ENCODE assay signal across 20 cellular contexts in genomic region chr3:30578986-30579579, GRCh38. TPM values are rescaled to one million over a fixed set of nuclear protein-coding genes. Genes with fewer than 3 reads are reported as not detected.
DNase-seq lines count a peak whose midpoint lies in the region; ATAC-seq and TF ChIP-seq lines count a peak whose summit lies in the region.
"Had no signal": no experiment of that assay in that cellular context is flagged by ENCODE, and none has a peak within 500 bp of the region (broad histone marks: within the 10 kb centered on the region; RNA-seq: fewer than 3 reads in every experiment).

No MANE protein-coding gene starts in this region.

- no peak for ATAC-seq in PC-3
- ATAC-seq: activated CD4-positive, alpha-beta T cell treated with anti-CD3 and anti-CD28 coated beads for 36 hours had no signal

- no peaks in the 10 kb centered on the region for H3K79me2 ChIP-seq in PC-3 (ENCODE audit: low read length)

- H3K4me2 ChIP-seq in PC-3 (ENCODE audit: low read length) = no peak overlapping the region
- H3K4me2 ChIP-seq: PC-9 had no signal

- BruUV-seq in Caco-2 (replicated peaks; lab: Mats Ljungman, UMichigan) (no TSS peak), PC-3 (replicated peaks; lab: Mats Ljungman, UMichigan) (no TSS peak)

- H3K27ac ChIP-seq in PC-3 (ENCODE audit: low read length) = peak overlapping the region; percentile 83
- H3K27ac ChIP-seq: PC-9, SK-N-MC, upper lobe of right lung had no signal

- intact Hi-C loops in Caco-2 (cut with micrococcal nuclease; ENCODE audit: unreplicated experiment) (no loop called here), PC-3 (cut with micrococcal nuclease) (loop anchor here (1.0 to 2.0 kb wide), 6 partner anchors 18 to 110 kb away; partner anchors contain the start of gene TGFBR2)

- H3K4me1 ChIP-seq in Caco-2 (peaks cover 60% of the 10 kb centered on the region), PC-3 (ENCODE audit: insufficient read depth, low read length) (peaks cover 22% of the 10 kb centered on the region)
- H3K4me1 ChIP-seq: upper lobe of right lung had no signal

- H3K27me3 ChIP-seq in Caco-2 (replicated peaks; ENCODE audit: control insufficient read depth, insufficient read depth, low read length) (no peaks in the 10 kb centered on the region), PC-3 (ENCODE audit: low read length) (no peaks in the 10 kb centered on the region)
- H3K27me3 ChIP-seq: upper lobe of right lung had no signal

- H3K27me3 Mint-ChIP-seq in Caco-2 (ENCODE audit: insufficient read depth, unreplicated experiment) (no peaks in the 10 kb centered on the region), progenitor cell of endocrine pancreas (no peaks in the 10 kb centered on the region), nephron progenitor cell (ENCODE audit: low read depth, poor library complexity) (peaks cover 7% of the 10 kb centered on the region)
- H3K27me3 Mint-ChIP-seq in activated CD4-positive, alpha-beta memory T cell treated with anti-CD3 and anti-CD28 coated beads, Interleukin-2, amount 10 ng/mL, durations not matched to agents 7 days and 5 days = no peaks in the 10 kb centered on the region
- H3K27me3 Mint-ChIP-seq: activated CD4-positive, alpha-beta T cell treated with anti-CD3 and anti-CD28 coated beads for 36 hours; naive thymus-derived CD4-positive, alpha-beta T cell had no signal

- no peaks in the 10 kb centered on the region for H3K9me2 ChIP-seq in PC-3 (replicated peaks; ENCODE audit: low read length)

- no peak for TF ChIP-seq CTCF in Caco-2 (IDR thresholded peaks at IDR 0.05; ENCODE audit: insufficient read depth in 1 of 2, low read depth in 1 of 2, low read length in 1 of 2, severe bottlenecking in 1 of 2, unreplicated experiment in 1 of 2)
- TF ChIP-seq CTCF in PC-3 (conservative IDR thresholded peaks at IDR 0.05; ENCODE audit: low read depth, low read length) = no peak
- TF ChIP-seq CTCF in fibroblast of villous mesenchyme (IDR thresholded peaks at IDR 0.05; ENCODE audit: insufficient read depth, low read depth, low read length) = no peak
- no peak for TF ChIP-seq CTCF in progenitor cell of endocrine pancreas (IDR thresholded peaks at IDR 0.05; ENCODE audit: unreplicated experiment)
- no peak for TF ChIP-seq CTCF in nephron progenitor cell (IDR thresholded peaks at IDR 0.05)

- H3K4me3 Mint-ChIP-seq in Caco-2 (ENCODE audit: unreplicated experiment) (peak overlapping the region; percentile 47), progenitor cell of endocrine pancreas (ENCODE audit: low read depth) (no peak overlapping the region), nephron progenitor cell (no peak overlapping the region)
- no peak overlapping the region for H3K4me3 Mint-ChIP-seq in activated CD4-positive, alpha-beta memory T cell treated with anti-CD3 and anti-CD28 coated beads, Interleukin-2, amount 10 ng/mL, durations not matched to agents 7 days and 5 days
- H3K4me3 Mint-ChIP-seq: activated CD4-positive, alpha-beta T cell treated with anti-CD3 and anti-CD28 coated beads for 36 hours; naive thymus-derived CD4-positive, alpha-beta T cell had no signal

- no peak for DNase-seq in Caco-2
- DNase-seq in PC-3 = peak; percentile 41
- DNase-seq in fibroblast of villous mesenchyme (ENCODE audit: low read depth) = peak; percentile 51
- no peak for DNase-seq in progenitor cell of endocrine pancreas (ENCODE audit: low spot score, unreplicated experiment)
- DNase-seq in nephron progenitor cell = no peak
- DNase-seq in NCI-H1930 (lab: John Stamatoyannopoulos, UW) = no peak
- DNase-seq in C1 segment of cervical spinal cord (lab: John Stamatoyannopoulos, UW) = no peak
- no peak for DNase-seq in activated CD4-positive, alpha-beta memory T cell treated with anti-CD3 and anti-CD28 coated beads, Interleukin-2, amount 10 ng/mL, durations not matched to agents 7 days and 5 days
- DNase-seq: activated CD4-positive, alpha-beta T cell treated with anti-CD3 and anti-CD28 coated beads for 36 hours; activated CD8-positive, alpha-beta memory T cell treated with anti-CD3 and anti-CD28 coated beads, Interleukin-2, amount 50 U/mL, for 4 hours; activated gamma-delta T cell; naive thymus-derived CD4-positive, alpha-beta T cell; NCI-H2029 treated with DMSO at 0.1 percent for 48 hours; NCI-H526 treated with DMSO at 0.1 percent for 48 hours; stimulated activated CD4-positive, alpha-beta T cell treated with anti-CD3 and anti-CD28 coated beads, Interleukin-15, amount 100 ng/mL, for 24 hours; stimulated activated naive CD4-positive, alpha-beta T cell treated with Interleukin-2 at 50 U/mL for 16 hours; upper lobe of right lung had no signal

- H3K36me3 Mint-ChIP-seq in Caco-2 (ENCODE audit: insufficient read depth, unreplicated experiment) = peaks cover 5% of the 10 kb centered on the region
- peaks cover 1% of the 10 kb centered on the region for H3K36me3 Mint-ChIP-seq in progenitor cell of endocrine pancreas (ENCODE audit: insufficient read depth)
- no peaks in the 10 kb centered on the region for H3K36me3 Mint-ChIP-seq in nephron progenitor cell (ENCODE audit: low read depth)
- H3K36me3 Mint-ChIP-seq in activated CD4-positive, alpha-beta memory T cell treated with anti-CD3 and anti-CD28 coated beads, Interleukin-2, amount 10 ng/mL, durations not matched to agents 7 days and 5 days (ENCODE audit: low read depth) = no peaks in the 10 kb centered on the region
- H3K36me3 Mint-ChIP-seq: naive thymus-derived CD4-positive, alpha-beta T cell had no signal

- POLR2A ChIA-PET in Caco-2 (lab: Charles Lee) (interaction anchor here (0.6 kb wide), 1 partner anchor 320 kb away, joined by 3 read pairs; no protein-coding TSS in a partner anchor), PC-3 (lab: Charles Lee; ENCODE audit: unreplicated experiment) (no interaction called here)
- POLR2A ChIA-PET in activated CD4-positive, alpha-beta memory T cell treated with anti-CD3 and anti-CD28 coated beads, Interleukin-2, amount 10 ng/mL, durations not matched to agents 7 days and 5 days (lab: Charles Lee) = no interaction called here

- H3K27ac Mint-ChIP-seq in Caco-2 (ENCODE audit: unreplicated experiment) (peak overlapping the region; percentile 83), progenitor cell of endocrine pancreas (peak overlapping the region; percentile 78), nephron progenitor cell (no peak overlapping the region)
- no peak overlapping the region for H3K27ac Mint-ChIP-seq in activated CD4-positive, alpha-beta memory T cell treated with anti-CD3 and anti-CD28 coated beads, Interleukin-2, amount 10 ng/mL, durations not matched to agents 7 days and 5 days
- H3K27ac Mint-ChIP-seq: activated CD4-positive, alpha-beta T cell treated with anti-CD3 and anti-CD28 coated beads for 36 hours had no signal

- peaks cover 3% of the 10 kb centered on the region for H3F3A ChIP-seq in PC-3 (ENCODE audit: low read length, unreplicated experiment)

- H2AFZ ChIP-seq in PC-3 (ENCODE audit: low read length) = 0 out of 2 replicates have a peak overlapping the region, but pooled peaks have one; percentile 3
- H2AFZ ChIP-seq: PC-9 had no signal

- H4K20me1 ChIP-seq in PC-3 (ENCODE audit: low read length) = no peaks in the 10 kb centered on the region

- H3K9me3 ChIP-seq in Caco-2 (no peaks in the 10 kb centered on the region; the same call in 1 of the 2 replicates), PC-3 (ENCODE audit: low read length) (peaks cover 4% of the 10 kb centered on the region; the same call in 1 of the 2 replicates)
- H3K9me3 ChIP-seq: upper lobe of right lung had no signal

- peaks cover 18% of the 10 kb centered on the region for H3K9me3 Mint-ChIP-seq in Caco-2 (ENCODE audit: unreplicated experiment)
- peaks cover 7% of the 10 kb centered on the region for H3K9me3 Mint-ChIP-seq in progenitor cell of endocrine pancreas (ENCODE audit: low read depth)
- H3K9me3 Mint-ChIP-seq in nephron progenitor cell = no peaks in the 10 kb centered on the region
- no peaks in the 10 kb centered on the region for H3K9me3 Mint-ChIP-seq in activated CD4-positive, alpha-beta memory T cell treated with anti-CD3 and anti-CD28 coated beads, Interleukin-2, amount 10 ng/mL, durations not matched to agents 7 days and 5 days

- CTCF ChIA-PET in Caco-2 (lab: Charles Lee) = interaction anchor here (0.9 kb wide), 1 partner anchor 142 kb away, joined by 3 read pairs; no protein-coding TSS in a partner anchor
- CTCF ChIA-PET in PC-3 (lab: Charles Lee) = interaction anchor here (0.6 to 0.7 kb wide), 2 partner anchors 9 to 60 kb away, joined by 3 to 12 read pairs; no protein-coding TSS in a partner anchor
- CTCF ChIA-PET in activated CD4-positive, alpha-beta memory T cell treated with anti-CD3 and anti-CD28 coated beads, Interleukin-2, amount 10 ng/mL, durations not matched to agents 7 days and 5 days (lab: Charles Lee) = no interaction called here

- H3K4me1 Mint-ChIP-seq in Caco-2 (ENCODE audit: low read depth, unreplicated experiment) = peaks cover 29% of the 10 kb centered on the region
- H3K4me1 Mint-ChIP-seq in progenitor cell of endocrine pancreas (ENCODE audit: low read depth) = peaks cover 37% of the 10 kb centered on the region
- H3K4me1 Mint-ChIP-seq in nephron progenitor cell = peaks cover 6% of the 10 kb centered on the region
- H3K4me1 Mint-ChIP-seq in activated CD4-positive, alpha-beta memory T cell treated with anti-CD3 and anti-CD28 coated beads, Interleukin-2, amount 10 ng/mL, durations not matched to agents 7 days and 5 days = peaks cover 2% of the 10 kb centered on the region

- no peak overlapping the region for H3K9ac ChIP-seq in PC-3 (ENCODE audit: low read length)

- no peaks in the 10 kb centered on the region for H3K36me3 ChIP-seq in Caco-2 (ENCODE audit: control insufficient read depth, insufficient read depth, low read length)
- no peaks in the 10 kb centered on the region; the same call in 1 of the 2 replicates for H3K36me3 ChIP-seq in PC-3 (ENCODE audit: low read depth, low read length)
- H3K36me3 ChIP-seq: upper lobe of right lung had no signal

- no peak overlapping the region for H3K4me3 ChIP-seq in Caco-2 (ENCODE audit: low read depth, low read length)
- H3K4me3 ChIP-seq in PC-3 (ENCODE audit: low read length) = no peak overlapping the region
- no peak overlapping the region for H3K4me3 ChIP-seq in fibroblast of villous mesenchyme (ENCODE audit: low read depth, low read length)
- H3K4me3 ChIP-seq: lung, PC-9, SK-N-MC, upper lobe of right lung had no signal

RNA-seq across cellular contexts. Expression of gene TGFBR2, which starts 27.3 kb away (rescaled TPM):
- total RNA-seq in Caco-2 (2022) (40.5 and 41.9 TPM in 2 replicates), PC-3 (2014; rRNA removed) (48.2 and 55.9 TPM in 2 replicates), fibroblast of villous mesenchyme (34.8 and 37.1 TPM in 2 replicates), progenitor cell of endocrine pancreas (21.1 and 21.2 TPM in 2 replicates)
- total RNA-seq in activated CD4-positive, alpha-beta memory T cell treated with anti-CD3 and anti-CD28 coated beads, Interleukin-2, amount 10 ng/mL, durations not matched to agents 7 days and 5 days = 10 to 100 TPM; 60.1 to 60.8 TPM

Comparison
In these comparisons a context has a peak if more than half of its experiments do, and no peak if none do; other contexts are left out.
1. DNase-seq: peak in PC-3 (single experiment) and fibroblast of villous mesenchyme (single experiment); none in Caco-2 (0 of 2), progenitor cell of endocrine pancreas (single experiment), nephron progenitor cell (single experiment), NCI-H1930 (0 of 2), C1 segment of cervical spinal cord (0 of 14) and activated CD4-positive, alpha-beta memory T cell treated with anti-CD3 and anti-CD28 coated beads, Interleukin-2, amount 10 ng/mL, durations not matched to agents 7 days and 5 days (single experiment).
2. H3K27ac Mint-ChIP-seq: peak in Caco-2 (single experiment) and progenitor cell of endocrine pancreas (single experiment); none in nephron progenitor cell (single experiment) and activated CD4-positive, alpha-beta memory T cell treated with anti-CD3 and anti-CD28 coated beads, Interleukin-2, amount 10 ng/mL, durations not matched to agents 7 days and 5 days (single experiment).